8 cellular contexts compared by ENCODE assay signal in the genomic region with DNA sequence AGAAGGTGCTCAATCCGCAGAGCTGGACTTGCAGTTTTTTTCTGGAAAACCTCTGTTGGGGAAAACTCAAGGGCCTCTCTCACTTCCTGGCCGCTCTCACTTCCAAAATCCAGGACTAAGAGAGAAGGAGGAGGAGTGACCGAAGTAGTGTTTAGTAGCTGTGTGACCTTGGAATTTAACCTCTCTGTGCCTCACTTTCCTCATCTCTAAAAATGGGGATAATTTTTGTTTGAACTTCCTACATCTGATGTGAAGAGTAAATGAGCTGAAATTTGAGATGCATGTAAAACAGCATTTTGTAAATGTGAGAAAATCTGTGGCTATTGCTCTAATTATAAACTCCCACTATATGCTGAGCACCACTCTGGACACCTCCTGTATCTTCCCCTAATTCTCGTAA. TPM values are rescaled to one million over a fixed set of nuclear protein-coding genes. Genes with fewer than 3 reads are reported as not detected.
"Had no signal": no experiment of that assay in that cellular context is flagged by ENCODE, and none has a peak within 500 bp of the region (broad histone marks: within the 10 kb centered on the region; RNA-seq: fewer than 3 reads in every experiment).

No MANE protein-coding gene starts in this region.

- H3K27ac ChIP-seq: GM23248 had no signal

- H2AFZ ChIP-seq: GM23248 had no signal

- FAIRE-seq: H1, H54, HTR-8/SVneo had no signal

- H3K9ac ChIP-seq: GM23248 had no signal

- H3K9me3 Mint-ChIP-seq: H9 had no signal

- DNase-seq: H9, HCEC 1CT, KBM-7 had no signal

- H3K4me3 Mint-ChIP-seq: H9 had no signal

- H3K4me3 ChIP-seq: GM23248 had no signal

RNA-seq across cellular contexts. Expression of a gene that starts 5.1 kb away (rescaled TPM):
- total RNA-seq: HT-29 had no signal
